23 cellular contexts compared by ENCODE assay signal in genomic region chr13:21304256-21304655, GRCh38.
"Had no signal": no experiment of that assay in that cellular context is flagged by ENCODE, and none has a peak within 500 bp of the region (broad histone marks: within the 10 kb centered on the region; RNA-seq: fewer than 3 reads in every experiment).

No MANE protein-coding gene starts in this region.

- ATAC-seq: left cardiac atrium; lower lobe of right lung; natural killer cell treated with Interleukin-12 subunit alpha and Interleukin-12 subunit beta and Interleukin-15 and Interleukin-18, amount 100 ng/mL, for 72 hours; right cardiac atrium; upper lobe of right lung had no signal

- DNase-seq: dorsolateral prefrontal cortex; effector CD8-positive, alpha-beta T cell; foreskin melanocyte; head of caudate nucleus; kidney; left cardiac atrium; left ventricle myocardium inferior; lower lobe of right lung; nucleus accumbens; ovary; right cardiac atrium; small intestine; stimulated activated CD4-positive, alpha-beta T cell treated with anti-CD3 and anti-CD28 coated beads, Interleukin-12 subunit alpha, Interleukin-12 subunit beta, amount 100 ng/mL, for 4 hours; stimulated activated naive CD4-positive, alpha-beta T cell treated with Interleukin-2 at 50 U/mL for 16 hours; testis; upper lobe of right lung had no signal

- H3K9me3 Mint-ChIP-seq: memory B cell; mesothelial cell of epicardium; natural killer cell treated with Interleukin-12 subunit alpha and Interleukin-12 subunit beta and Interleukin-15 and Interleukin-18, amount 100 ng/mL, for 72 hours; neural progenitor cell had no signal

- H3K36me3 Mint-ChIP-seq: natural killer cell treated with Interleukin-12 subunit alpha and Interleukin-12 subunit beta and Interleukin-15 and Interleukin-18, amount 100 ng/mL, for 72 hours; neural progenitor cell had no signal

- H3K27ac ChIP-seq: dorsolateral prefrontal cortex, hepatocyte, left ventricle myocardium inferior, lower lobe of right lung, neural progenitor cell, ovary, testis, tibial nerve, upper lobe of right lung, vagina had no signal

- H3K27ac Mint-ChIP-seq: memory B cell; mesothelial cell of epicardium; natural killer cell treated with Interleukin-12 subunit alpha and Interleukin-12 subunit beta and Interleukin-15 and Interleukin-18, amount 100 ng/mL, for 72 hours; neural progenitor cell had no signal

- H3K4me3 Mint-ChIP-seq: memory B cell; mesothelial cell of epicardium; natural killer cell treated with Interleukin-12 subunit alpha and Interleukin-12 subunit beta and Interleukin-15 and Interleukin-18, amount 100 ng/mL, for 72 hours; neural progenitor cell had no signal

- H3K27me3 Mint-ChIP-seq: memory B cell; natural killer cell treated with Interleukin-12 subunit alpha and Interleukin-12 subunit beta and Interleukin-15 and Interleukin-18, amount 100 ng/mL, for 72 hours had no signal
